Comparison of ENCODE assay signal across 1 cellular context in genomic region chr21:41809891-41810596, GRCh38.
TF ChIP-seq lines count a peak whose summit lies in the region.

No MANE protein-coding gene starts in this region.

TF ChIP-seq in H1, 55 proteins besides CTCF, POLR2A, EP300 and RAD21:
- TF ChIP-seq HDAC2 (IDR thresholded peaks at IDR 0.05; ENCODE audit: borderline replicate concordance in 1 of 2, low read depth in 2 of 2, low read length in 2 of 2) (no peak), MAFK (IDR thresholded peaks at IDR 0.05; ENCODE audit: low read depth, low read length) (no peak), BRCA1 (IDR thresholded peaks at IDR 0.05; ENCODE audit: low read depth, low read length) (no peak), RFX5 (IDR thresholded peaks at IDR 0.05; ENCODE audit: borderline replicate concordance, low read depth, low read length) (no peak)
